Comparison of ENCODE assay signal across 28 cellular contexts in the genomic region with DNA sequence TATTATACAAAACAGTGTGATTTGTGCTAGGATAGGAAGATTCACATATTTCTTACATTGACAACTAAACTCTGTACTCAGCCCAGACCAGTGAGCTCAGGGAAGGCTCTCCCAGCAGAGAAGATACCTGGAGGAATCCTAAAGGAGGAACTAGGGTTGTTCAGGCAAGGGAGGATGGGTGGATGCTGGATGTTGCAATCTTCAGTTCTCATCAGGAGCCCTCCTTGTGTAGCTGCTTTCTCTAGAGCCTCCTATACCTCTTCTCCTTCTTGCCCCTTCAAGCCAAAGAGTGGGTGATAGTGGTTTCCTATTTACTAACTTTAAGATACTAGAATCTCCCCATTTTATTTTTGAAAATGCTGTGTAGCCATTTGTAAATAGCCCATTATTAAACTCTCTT.
"Had no signal": no experiment of that assay in that cellular context is flagged by ENCODE, and none has a peak within 500 bp of the region (broad histone marks: within the 10 kb centered on the region; RNA-seq: fewer than 3 reads in every experiment).

No MANE protein-coding gene starts in this region.

- ATAC-seq: activated naive CD4-positive, alpha-beta T cell treated with anti-CD3 and anti-CD28 coated beads, Interleukin-2, amount 50 U/mL, for 72 hours; activated naive CD8-positive, alpha-beta T cell treated with anti-CD3 and anti-CD28 coated beads, Interleukin-2, amount 50 U/mL, for 24 hours; activated T-cell treated with anti-CD3 and anti-CD28 coated beads, Interleukin-2, amount 50 U/mL, for 4 hours; body of pancreas; T-helper 17 cell had no signal

- H3K4me3 ChIP-seq: ascending aorta, body of pancreas, coronary artery, SJCRH30 had no signal

- DNase-seq: activated CD4-positive, alpha-beta memory T cell treated with anti-CD3 and anti-CD28 coated beads for 36 hours; activated CD4-positive, alpha-beta T cell treated with anti-CD3 and anti-CD28 coated beads, Interleukin-2, amount 10 ng/mL, durations not matched to agents 7 days and 5 days; activated CD4-positive, CD25-positive, alpha-beta regulatory T cell; activated CD8-positive, alpha-beta memory T cell treated with anti-CD3 and anti-CD28 coated beads for 24 hours; activated effector memory CD4-positive, alpha-beta T cell treated with anti-CD3 and anti-CD28 coated beads, Interleukin-2, amount 50 U/mL, for 16 hours; activated naive CD4-positive, alpha-beta T cell treated with Interleukin-2 at 50 U/mL for 16 hours; activated naive CD8-positive, alpha-beta T cell treated with anti-CD3 and anti-CD28 coated beads, Interleukin-2, amount 50 U/mL, for 24 hours; activated T-cell treated with anti-CD3 and anti-CD28 coated beads, Interleukin-2, amount 50 U/mL, for 4 hours; amniotic stem cell; body of pancreas; central memory CD4-positive, alpha-beta T cell; KG1; NCI-H1092 treated with DMSO at 0.1 percent for 48 hours; NCI-H1417 treated with DMSO at 0.1 percent for 48 hours; NCI-H1694; NCI-H2029; NCI-H2107; NCI-H2171 treated with DMSO at 0.1 percent for 48 hours; NCI-H226; NCI-H526; NCI-H774; SJCRH30; SK-N-SH; T-helper 17 cell; T-helper 9 cell had no signal
